16 cellular contexts compared by ENCODE assay signal in genomic region chr2:7357993-7358392, GRCh38.
DNase-seq lines count a peak whose midpoint lies in the region; TF ChIP-seq lines count a peak whose summit lies in the region.
"Had no signal": no experiment of that assay in that cellular context is flagged by ENCODE, and none has a peak within 500 bp of the region (broad histone marks: within the 10 kb centered on the region; RNA-seq: fewer than 3 reads in every experiment).

No MANE protein-coding gene starts in this region.

- intact Hi-C loops in OCI-LY7 (cut with micrococcal nuclease; ENCODE audit: unreplicated experiment) = no loop called here

- no peaks in the 10 kb centered on the region for H3K27me3 ChIP-seq in neural progenitor cell
- H3K27me3 ChIP-seq: BLaER1 had no signal

- no peaks in the 10 kb centered on the region for H3K36me3 ChIP-seq in OCI-LY7 (ENCODE audit: insufficient read depth, low read length)
- H3K36me3 ChIP-seq in neural progenitor cell = no peaks in the 10 kb centered on the region
- H3K36me3 ChIP-seq: BLaER1 had no signal

- H4K20me1 ChIP-seq in OCI-LY7 (ENCODE audit: insufficient read depth, low read length) (no peaks in the 10 kb centered on the region), neural progenitor cell (ENCODE audit: low read depth) (no peaks in the 10 kb centered on the region)
- H4K20me1 ChIP-seq: BLaER1 had no signal

- H3K9ac ChIP-seq in neural progenitor cell = no peak overlapping the region
- H3K9ac ChIP-seq: BLaER1 had no signal

- no peak for DNase-seq in OCI-LY7 (ENCODE audit: low spot score)
- DNase-seq in neural progenitor cell (ENCODE audit: low spot score) = no peak
- no peak for DNase-seq in type B pancreatic cell (ENCODE audit: extremely low spot score, unreplicated experiment)
- no peak for DNase-seq in SW480 (ENCODE audit: low spot score)
- DNase-seq in MV-4-11 (lab: John Stamatoyannopoulos, UW) = no peak
- DNase-seq in retina = no peak
- DNase-seq: 8988T; Calu3; CD8-positive, alpha-beta T cell; DMS79 treated with DMSO at 0.1 percent for 48 hours; EL; GOT3; H7 had no signal

- H3K4me1 ChIP-seq in OCI-LY7 (ENCODE audit: insufficient read depth, low read length, poor library complexity, severe bottlenecking) (no peaks in the 10 kb centered on the region), neural progenitor cell (no peaks in the 10 kb centered on the region)
- H3K4me1 ChIP-seq: BLaER1 had no signal

- H3K27ac Mint-ChIP-seq in neural progenitor cell (no peak overlapping the region), type B pancreatic cell (no peak overlapping the region)
- H3K27ac Mint-ChIP-seq: CD8-positive, alpha-beta T cell had no signal

- H2AFZ ChIP-seq in OCI-LY7 (ENCODE audit: low read length) = no peak overlapping the region
- no peak overlapping the region for H2AFZ ChIP-seq in neural progenitor cell (replicated peaks)

- H3K36me3 Mint-ChIP-seq in neural progenitor cell = peaks cover 4% of the 10 kb centered on the region
- no peaks in the 10 kb centered on the region for H3K36me3 Mint-ChIP-seq in type B pancreatic cell
- H3K36me3 Mint-ChIP-seq: CD8-positive, alpha-beta T cell had no signal

- H3K27ac ChIP-seq in C4-2B (no peak overlapping the region), OCI-LY7 (ENCODE audit: low read depth, low read length, poor library complexity, severe bottlenecking) (no peak overlapping the region), neural progenitor cell (no peak overlapping the region)
- H3K27ac ChIP-seq: BLaER1 had no signal

- H3K4me2 ChIP-seq in OCI-LY7 (ENCODE audit: low read length) = no peak overlapping the region
- H3K4me2 ChIP-seq in neural progenitor cell = no peak overlapping the region
- H3K4me2 ChIP-seq: BLaER1 had no signal

- no peak overlapping the region for H3K4me3 Mint-ChIP-seq in neural progenitor cell
- H3K4me3 Mint-ChIP-seq in type B pancreatic cell = no peak overlapping the region
- H3K4me3 Mint-ChIP-seq: CD8-positive, alpha-beta T cell had no signal

- H3K9me2 ChIP-seq in OCI-LY7 (ENCODE audit: insufficient read depth, low read length) = no peaks in the 10 kb centered on the region

- H3K4me3 ChIP-seq in OCI-LY7 (ENCODE audit: low read depth, low read length, poor library complexity, severe bottlenecking) = no peak overlapping the region
- H3K4me3 ChIP-seq in neural progenitor cell = no peak overlapping the region
- H3K4me3 ChIP-seq: BLaER1, GM12878 had no signal

- no peaks in the 10 kb centered on the region for H3K9me3 ChIP-seq in OCI-LY7 (ENCODE audit: low read length)
- no peaks in the 10 kb centered on the region for H3K9me3 ChIP-seq in neural progenitor cell (ENCODE audit: low read depth)
- H3K9me3 ChIP-seq: BLaER1 had no signal

- BruUV-seq in OCI-LY7 (replicated peaks; lab: Mats Ljungman, UMichigan) = no TSS peak

- POLR2A ChIA-PET in OCI-LY7 (lab: Charles Lee) = no interaction called here

- TF ChIP-seq CTCF in C4-2B (conservative IDR thresholded peaks at IDR 0.05) = peak; percentile 12; the same call in 1 of the 2 replicates
- TF ChIP-seq CTCF in OCI-LY7 (conservative IDR thresholded peaks at IDR 0.05; ENCODE audit: low read length) = peak; percentile 34; the same call in 1 of the 2 replicates
- peak; percentile 5 for TF ChIP-seq CTCF in neural progenitor cell (IDR thresholded peaks at IDR 0.05)
- peak; percentile 61 for TF ChIP-seq CTCF in type B pancreatic cell (conservative IDR thresholded peaks at IDR 0.05)

- H3F3A ChIP-seq in neural progenitor cell (ENCODE audit: low read depth) = no peaks in the 10 kb centered on the region

- CTCF ChIA-PET in OCI-LY7 (lab: Charles Lee; ENCODE audit: unreplicated experiment) = no interaction called here

- peaks cover 6% of the 10 kb centered on the region for H3K4me1 Mint-ChIP-seq in neural progenitor cell
- peaks cover 14% of the 10 kb centered on the region for H3K4me1 Mint-ChIP-seq in type B pancreatic cell (ENCODE audit: unreplicated experiment)

- H3K79me2 ChIP-seq in OCI-LY7 (ENCODE audit: insufficient read depth, low read depth, low read length) = no peaks in the 10 kb centered on the region
- H3K79me2 ChIP-seq in neural progenitor cell (ENCODE audit: low read depth) = no peaks in the 10 kb centered on the region

- H3K27me3 Mint-ChIP-seq in neural progenitor cell (ENCODE audit: insufficient read depth, low read depth) (no peaks in the 10 kb centered on the region), type B pancreatic cell (no peaks in the 10 kb centered on the region)

- no peaks in the 10 kb centered on the region for H3K9me3 Mint-ChIP-seq in neural progenitor cell
- H3K9me3 Mint-ChIP-seq in type B pancreatic cell = no peaks in the 10 kb centered on the region
- H3K9me3 Mint-ChIP-seq: CD8-positive, alpha-beta T cell had no signal

Comparison
In these comparisons a context has a peak if more than half of its experiments do, and no peak if none do; other contexts are left out.
1. CTCF ChIP-seq: peak in every context shown above with its lines; median percentile 61 in type B pancreatic cell; 34 in OCI-LY7; 12 in C4-2B; 5 in neural progenitor cell.